16 cellular contexts compared by ENCODE assay signal in the genomic region with DNA sequence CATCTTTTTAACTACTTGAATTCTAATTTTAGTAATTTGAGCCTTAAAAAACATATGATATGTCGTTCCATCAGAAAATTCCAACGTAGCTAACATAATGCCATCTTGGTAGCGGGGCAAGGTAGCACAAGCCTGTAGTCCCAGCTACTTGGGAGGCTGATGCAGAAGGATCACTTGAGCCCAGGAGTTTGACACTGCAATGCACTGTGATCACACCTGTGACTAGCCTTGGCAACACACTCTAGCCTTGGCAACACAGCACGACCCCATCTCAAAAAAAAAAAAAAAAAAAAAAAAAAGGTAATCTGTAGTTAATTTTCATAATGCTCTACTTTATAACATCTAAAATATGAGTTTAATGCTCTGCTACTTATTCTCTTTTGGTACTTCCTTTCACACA. TPM values are rescaled to one million over a fixed set of nuclear protein-coding genes. Genes with fewer than 3 reads are reported as not detected.
A peak's percentile ranks its signal among the peaks of the same experiment; 100 is the strongest.
DNase-seq lines count a peak whose midpoint lies in the region; ATAC-seq and TF ChIP-seq lines count a peak whose summit lies in the region.
"Had no signal": no experiment of that assay in that cellular context is flagged by ENCODE, and none has a peak within 500 bp of the region (broad histone marks: within the 10 kb centered on the region; RNA-seq: fewer than 3 reads in every experiment).

No MANE protein-coding gene starts in this region.

- WGBS in trophoblast cell (ENCODE audit: extremely low coverage, insufficient coverage, insufficient read length), result no CpG with 5 or more reads among the region's 4 CpGs

- no peaks in the 10 kb centered on the region for H3K9me2 ChIP-seq in PC-9 (ENCODE audit: insufficient read depth)

- no peak overlapping the region for H3K23ac ChIP-seq in trophoblast cell (ENCODE audit: low read length)

- no peak overlapping the region for H4K8ac ChIP-seq in trophoblast cell (ENCODE audit: low read depth, low read length)

- H3K4me1 ChIP-seq in trophoblast cell (ENCODE audit: control insufficient read depth in 1 of 2, insufficient read depth in 2 of 2, low read length in 2 of 2), result peaks cover 0 to 4% of the 10 kb centered on the region in 2 experiments
- H3K4me1 ChIP-seq in PC-9 (replicated peaks; ENCODE audit: insufficient read depth), result peaks cover 55% of the 10 kb centered on the region

- H3K14ac ChIP-seq in trophoblast cell (ENCODE audit: low read length), result no peak overlapping the region

- H3K27ac ChIP-seq in trophoblast cell (ENCODE audit: low read depth, low read length) (no peak overlapping the region), PC-9 (no peak overlapping the region)
- H3K27ac ChIP-seq: neutrophil, upper lobe of right lung had no signal

- H2AK5ac ChIP-seq in trophoblast cell (ENCODE audit: low read length), result no peak overlapping the region

- H3K9me3 ChIP-seq in trophoblast cell (ENCODE audit: insufficient read depth, low read depth, low read length) (no peaks in the 10 kb centered on the region), PC-9 (ENCODE audit: insufficient read depth, low read depth) (no peaks in the 10 kb centered on the region)
- H3K9me3 ChIP-seq: HAP-1, heart right ventricle, neutrophil, upper lobe of right lung had no signal

- H2AFZ ChIP-seq in trophoblast cell (ENCODE audit: insufficient read depth, low read length, poor library complexity) (no peak overlapping the region), PC-9 (no peak overlapping the region)

- no peak overlapping the region for H2BK5ac ChIP-seq in trophoblast cell (ENCODE audit: low read depth, low read length, poor library complexity)

- no peak overlapping the region for H4K12ac ChIP-seq in trophoblast cell (ENCODE audit: low read depth, low read length)

- H3K36me3 Mint-ChIP-seq in activated CD4-positive, alpha-beta T cell treated with anti-CD3 and anti-CD28 coated beads, Interleukin-2, amount 10 ng/mL, durations not matched to agents 24 days and 14 days (ENCODE audit: low read depth), result peaks cover 50% of the 10 kb centered on the region
- H3K36me3 Mint-ChIP-seq in activated naive CD8-positive, alpha-beta T cell treated with anti-CD3 and anti-CD28 coated beads, Interleukin-2, amount 50 U/mL, for 24 hours (ENCODE audit: low read depth), result peaks cover 52% of the 10 kb centered on the region

- H3K36me3 ChIP-seq in trophoblast cell (ENCODE audit: control insufficient read depth in 1 of 2, insufficient read depth in 2 of 2, low read length in 2 of 2) (peaks cover 0 to 2% of the 10 kb centered on the region in 2 experiments), PC-9 (ENCODE audit: low read depth) (peaks cover 56% of the 10 kb centered on the region)

- no peaks in the 10 kb centered on the region for H3K27me3 Mint-ChIP-seq in activated CD4-positive, alpha-beta T cell treated with anti-CD3 and anti-CD28 coated beads, Interleukin-2, amount 10 ng/mL, durations not matched to agents 24 days and 14 days
- H3K27me3 Mint-ChIP-seq in activated naive CD8-positive, alpha-beta T cell treated with anti-CD3 and anti-CD28 coated beads, Interleukin-2, amount 50 U/mL, for 24 hours, result no peaks in the 10 kb centered on the region

- peak overlapping the region; percentile 69 for H3K4me3 Mint-ChIP-seq in activated CD4-positive, alpha-beta T cell treated with anti-CD3 and anti-CD28 coated beads, Interleukin-2, amount 10 ng/mL, durations not matched to agents 24 days and 14 days
- H3K4me3 Mint-ChIP-seq in activated naive CD8-positive, alpha-beta T cell treated with anti-CD3 and anti-CD28 coated beads, Interleukin-2, amount 50 U/mL, for 24 hours, result peak overlapping the region; percentile 99

- no peak for DNase-seq in activated CD4-positive, alpha-beta T cell treated with anti-CD3 and anti-CD28 coated beads, Interleukin-2, amount 10 ng/mL, durations not matched to agents 24 days and 14 days
- no peak for DNase-seq in activated CD4-positive, alpha-beta T cell treated with anti-CD3 and anti-CD28 coated beads for 48 hours
- no peak for DNase-seq in activated naive CD8-positive, alpha-beta T cell treated with anti-CD3 and anti-CD28 coated beads, Interleukin-2, amount 50 U/mL, for 24 hours
- DNase-seq in trophoblast cell, result no peak
- DNase-seq in PC-9, result no peak
- DNase-seq in NCI-H226, result no peak
- DNase-seq in activated CD4-positive, CD25-positive, alpha-beta regulatory T cell (lab: John Stamatoyannopoulos, UW), result no peak
- DNase-seq: DMS153, heart right ventricle, NCI-H1436, NCI-H69, Right ventricle myocardium superior, upper lobe of right lung had no signal

- TF ChIP-seq CTCF in PC-9 (conservative IDR thresholded peaks at IDR 0.05), result no peak

- H3K4ac ChIP-seq in trophoblast cell (ENCODE audit: low read depth, low read length), result peak overlapping the region; percentile 80

- H3K18ac ChIP-seq in trophoblast cell (ENCODE audit: low read length), result no peak overlapping the region

- peaks cover 98% of the 10 kb centered on the region for H4K20me1 ChIP-seq in PC-9 (ENCODE audit: insufficient read depth)

- no peaks in the 10 kb centered on the region for H3K9me3 Mint-ChIP-seq in activated CD4-positive, alpha-beta T cell treated with anti-CD3 and anti-CD28 coated beads, Interleukin-2, amount 10 ng/mL, durations not matched to agents 24 days and 14 days
- no peaks in the 10 kb centered on the region for H3K9me3 Mint-ChIP-seq in activated naive CD8-positive, alpha-beta T cell treated with anti-CD3 and anti-CD28 coated beads, Interleukin-2, amount 50 U/mL, for 24 hours

- no peak overlapping the region for H2BK12ac ChIP-seq in trophoblast cell (ENCODE audit: low read length)

- H3K27me3 ChIP-seq in trophoblast cell (ENCODE audit: insufficient read depth, low read length) (no peaks in the 10 kb centered on the region), PC-9 (ENCODE audit: insufficient read depth, low read depth) (no peaks in the 10 kb centered on the region)
- H3K27me3 ChIP-seq: heart right ventricle, neutrophil, upper lobe of right lung had no signal

- H3K4me3 ChIP-seq in trophoblast cell (ENCODE audit: low read depth, low read length) (no peak overlapping the region), PC-9 (no peak overlapping the region)
- H3K4me3 ChIP-seq: HAP-1, heart right ventricle, upper lobe of right lung had no signal

- peak; percentile 43 for ATAC-seq in HG03354 (IDR thresholded peaks at IDR 0.05; ENCODE audit: poor library complexity, severe bottlenecking, unreplicated experiment)
- ATAC-seq in activated naive CD8-positive, alpha-beta T cell treated with anti-CD3 and anti-CD28 coated beads, Interleukin-2, amount 50 U/mL, for 24 hours, result no peak
- ATAC-seq: heart right ventricle, upper lobe of right lung had no signal

- POLR2A ChIA-PET in PC-9 (lab: Charles Lee; ENCODE audit: unreplicated experiment), result interaction anchor here (0.6 kb wide), 1 partner anchor 13 kb away, joined by 4 read pairs; no protein-coding TSS in a partner anchor

- CTCF ChIA-PET in PC-9 (lab: Charles Lee), result no interaction called here

- H3K4me2 ChIP-seq in trophoblast cell (ENCODE audit: low read length), result no peak overlapping the region
- H3K4me2 ChIP-seq in PC-9, result no peak overlapping the region

- H3K79me2 ChIP-seq in trophoblast cell (ENCODE audit: control insufficient read depth, insufficient read depth, low read length, poor library complexity) (peaks cover 14% of the 10 kb centered on the region), PC-9 (ENCODE audit: low read depth) (peaks cover 95% of the 10 kb centered on the region)

- BruUV-seq in PC-9 (replicated peaks; lab: Mats Ljungman, UMichigan), result no TSS peak

- no peaks in the 10 kb centered on the region for H3K79me1 ChIP-seq in trophoblast cell (ENCODE audit: low read length)

- H3F3A ChIP-seq in PC-9 (ENCODE audit: insufficient read depth, low read depth), result peaks cover 33% of the 10 kb centered on the region

- H2BK120ac ChIP-seq in trophoblast cell (ENCODE audit: insufficient read depth, low read length, poor library complexity), result no peak overlapping the region

- no peak overlapping the region for H4K91ac ChIP-seq in trophoblast cell (ENCODE audit: low read depth, low read length)

- H3K27ac Mint-ChIP-seq in activated CD4-positive, alpha-beta T cell treated with anti-CD3 and anti-CD28 coated beads, Interleukin-2, amount 10 ng/mL, durations not matched to agents 24 days and 14 days, result no peak overlapping the region
- H3K27ac Mint-ChIP-seq in activated naive CD8-positive, alpha-beta T cell treated with anti-CD3 and anti-CD28 coated beads, Interleukin-2, amount 50 U/mL, for 24 hours, result peak overlapping the region; percentile 60

- H3K9ac ChIP-seq in trophoblast cell (ENCODE audit: low read length), result no peak overlapping the region

- peaks cover 58% of the 10 kb centered on the region for H3K4me1 Mint-ChIP-seq in activated CD4-positive, alpha-beta T cell treated with anti-CD3 and anti-CD28 coated beads, Interleukin-2, amount 10 ng/mL, durations not matched to agents 24 days and 14 days
- H3K4me1 Mint-ChIP-seq in activated naive CD8-positive, alpha-beta T cell treated with anti-CD3 and anti-CD28 coated beads, Interleukin-2, amount 50 U/mL, for 24 hours, result peaks cover 72% of the 10 kb centered on the region

- intact Hi-C loops in activated CD4-positive, alpha-beta T cell treated with anti-CD3 and anti-CD28 coated beads, Interleukin-2, amount 10 ng/mL, durations not matched to agents 24 days and 14 days (cut with micrococcal nuclease), result loop anchor here (2.0 kb wide), 1 partner anchor 18 kb away; no protein-coding TSS in a partner anchor
- intact Hi-C loops in PC-9 (cut with micrococcal nuclease; ENCODE audit: unreplicated experiment), result loop anchor here (10.0 kb wide), 1 partner anchor 512 kb away; a partner anchor contains a TSS

RNA-seq across cellular contexts. Expression of a gene that starts 6.7 kb away (rescaled TPM):
- 267 TPM in 2 replicates for total RNA-seq in activated CD4-positive, alpha-beta T cell treated with anti-CD3 and anti-CD28 coated beads, Interleukin-2, amount 10 ng/mL, durations not matched to agents 24 days and 14 days
- polyA plus RNA-seq in trophoblast cell (2013), result 141 and 143 TPM in 2 replicates
- 76.4 and 109 TPM in 2 replicates for total RNA-seq in PC-9 (2021)

RNA-seq across cellular contexts. Expression of a gene that starts 32.8 kb away (rescaled TPM):
- 24.4 and 24.6 TPM in 2 replicates for total RNA-seq in activated CD4-positive, alpha-beta T cell treated with anti-CD3 and anti-CD28 coated beads, Interleukin-2, amount 10 ng/mL, durations not matched to agents 24 days and 14 days
- 12.4 and 12.5 TPM in 2 replicates for polyA plus RNA-seq in trophoblast cell (2013)
- total RNA-seq in PC-9 (2021), result 10.5 and 12.6 TPM in 2 replicates
